Comparison of ENCODE assay signal across 8 cellular contexts in genomic region chr1:9413143-9413876, GRCh38.
A peak's percentile ranks its signal among the peaks of the same experiment; 100 is the strongest.
DNase-seq lines count a peak whose midpoint lies in the region; ATAC-seq, FAIRE-seq and TF ChIP-seq lines count a peak whose summit lies in the region.

No MANE protein-coding gene starts in this region.

- in situ Hi-C loops in SK-MEL-5 (cut with HindIII; ENCODE audit: low pct_unique_long_range_greater_than_20kb, low sequenced_read_pairs): no loop called here

- no peaks in the 10 kb centered on the region for H3K27me3 ChIP-seq in astrocyte (ENCODE audit: insufficient read depth, low read length)

- H3K4me1 ChIP-seq in astrocyte (ENCODE audit: insufficient read depth, low read length): peaks cover 26% of the 10 kb centered on the region

- DNase-seq in NCI-H2171 treated with DMSO at 0.1 percent for 48 hours (lab: John Stamatoyannopoulos, UW): peak; percentile 55
- no peak for DNase-seq in NCI-H2171 (lab: John Stamatoyannopoulos, UW)
- DNase-seq in SK-MEL-5 (ENCODE audit: low read depth, low spot score): peak; percentile 47
- DNase-seq in astrocyte (ENCODE audit: low read depth): peak; percentile 91
- peak; percentile 62 to 63 for DNase-seq in left colon
- DNase-seq in stimulated activated CD8-positive, alpha-beta memory T cell treated with anti-CD3 and anti-CD28 coated beads, Interleukin-12 subunit alpha, Interleukin-12 subunit beta, amount 100 ng/mL, for 1 hour (ENCODE audit: low read depth): peak; percentile 29
- DNase-seq in SK-N-DZ (ENCODE audit: low spot score): no peak

- H3K4me2 ChIP-seq in astrocyte (ENCODE audit: low read length): peak overlapping the region; percentile 76

- intact Hi-C loops in left colon (cut with DNase I, micrococcal nuclease): no loop called here

- H3K9ac ChIP-seq in astrocyte (ENCODE audit: low read length): peak overlapping the region; percentile 76

- H4K20me1 ChIP-seq in astrocyte (ENCODE audit: insufficient read depth, low read length): no peaks in the 10 kb centered on the region

- H3K36me3 ChIP-seq in astrocyte (ENCODE audit: insufficient read depth, low read length): no peaks in the 10 kb centered on the region

- H3K27ac ChIP-seq in astrocyte (ENCODE audit: low read depth, low read length): peak overlapping the region; percentile 96

- peak overlapping the region; percentile 38 for H2AFZ ChIP-seq in astrocyte (ENCODE audit: low read depth, low read length)

- H3K9me3 Mint-ChIP-seq in astrocyte (ENCODE audit: unreplicated experiment): no peaks in the 10 kb centered on the region

- no peak overlapping the region for H3K4me3 Mint-ChIP-seq in astrocyte (ENCODE audit: unreplicated experiment)

- FAIRE-seq in astrocyte (lab: Jason Lieb, UNC): no peak

- peaks cover 6% of the 10 kb centered on the region for H3K27me3 Mint-ChIP-seq in astrocyte (ENCODE audit: low read depth, unreplicated experiment)

- ATAC-seq in HG03095 (IDR thresholded peaks at IDR 0.05; ENCODE audit: unreplicated experiment) (peak; percentile 61), left colon (peak; percentile 84)

- peak overlapping the region; percentile 80 for H3K27ac Mint-ChIP-seq in astrocyte (ENCODE audit: unreplicated experiment)

- peaks cover 6% of the 10 kb centered on the region for H3K36me3 Mint-ChIP-seq in astrocyte (ENCODE audit: low read depth, unreplicated experiment)

- peak overlapping the region; percentile 22 for H3K4me3 ChIP-seq in astrocyte (ENCODE audit: insufficient read depth, low read depth, low read length)

- H3K79me2 ChIP-seq in astrocyte (ENCODE audit: insufficient read depth, low read length): no peaks in the 10 kb centered on the region

- no peak for TF ChIP-seq CTCF in astrocyte (IDR thresholded peaks at IDR 0.05; ENCODE audit: insufficient read depth, low read depth, low read length)

- H3K4me1 Mint-ChIP-seq in astrocyte (ENCODE audit: low read depth, unreplicated experiment): peaks cover 14% of the 10 kb centered on the region

- H3K9me3 ChIP-seq in astrocyte (ENCODE audit: insufficient read depth, low read depth, low read length): no peaks in the 10 kb centered on the region

Comparison
In these comparisons a context has a peak if more than half of its experiments do, and no peak if none do; other contexts are left out.
1. DNase-seq: peak in NCI-H2171 treated with DMSO at 0.1 percent for 48 hours (single experiment), SK-MEL-5 (single experiment), astrocyte (single experiment), left colon (2 of 2) and stimulated activated CD8-positive, alpha-beta memory T cell treated with anti-CD3 and anti-CD28 coated beads, Interleukin-12 subunit alpha, Interleukin-12 subunit beta, amount 100 ng/mL, for 1 hour (single experiment); none in NCI-H2171 (single experiment) and SK-N-DZ (single experiment).